In the genomic region with DNA sequence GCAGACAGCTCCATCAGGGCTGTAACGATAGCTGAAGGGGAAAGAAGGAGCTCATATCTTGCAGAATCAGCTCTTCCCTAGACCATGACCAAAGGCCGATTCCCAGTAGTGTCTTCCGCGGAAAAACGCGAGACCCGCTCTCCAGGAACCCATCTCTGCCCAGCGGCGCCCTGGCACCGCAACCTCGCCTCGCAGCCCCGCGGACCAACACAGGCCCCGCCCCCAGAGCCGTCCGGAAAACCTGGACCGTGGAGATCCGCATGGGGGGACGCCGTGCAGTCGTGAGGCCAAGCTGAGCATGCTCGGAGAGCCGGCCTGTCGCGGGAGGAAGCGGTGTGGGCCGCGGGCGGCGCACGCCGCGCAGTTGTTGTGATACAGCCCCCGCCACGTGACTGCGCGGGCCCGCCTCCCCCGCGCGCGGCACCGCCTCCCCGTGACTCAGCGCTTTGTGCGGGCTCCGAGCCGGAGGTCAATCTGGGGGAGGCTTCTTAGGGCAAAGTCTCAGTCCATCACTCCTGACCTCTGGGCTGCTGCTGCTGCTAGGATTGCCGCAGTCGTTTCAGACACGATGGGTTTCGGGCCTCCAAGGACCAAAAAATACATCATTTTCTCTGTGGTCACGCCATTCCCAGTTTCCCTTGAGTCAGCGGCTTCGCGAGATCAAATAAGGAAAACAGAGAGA, we compare ENCODE assay signal across 1 cellular context.
TF ChIP-seq lines count a peak whose summit lies in the region.

No MANE protein-coding gene starts in this region.

TF ChIP-seq in HepG2, 621 proteins besides CTCF, POLR2A, EP300 and RAD21 (continued from another document and continues in another):
- TF ChIP-seq CREM (IDR thresholded peaks at IDR 0.05) (no peak; the same call in 1 of the 2 replicates), CREM (CRISPR knock-in tag; IDR thresholded peaks at IDR 0.05) (no peak), GFI1 (CRISPR knock-in tag; IDR thresholded peaks at IDR 0.05; ENCODE audit: borderline replicate concordance) (peak; percentile 94), ZSCAN31 (CRISPR knock-in tag; IDR thresholded peaks at IDR 0.05; ENCODE audit: low read depth) (peak; percentile 98), REL (CRISPR knock-in tag; conservative IDR thresholded peaks at IDR 0.05) (peak; percentile 89), CHD2 (IDR thresholded peaks at IDR 0.05; ENCODE audit: low read depth, low read length) (peak; percentile 85), ZNF224 (CRISPR knock-in tag; IDR thresholded peaks at IDR 0.05) (peak; percentile 76; the same call in 1 of the 2 replicates), ZNF17 (CRISPR knock-in tag; IDR thresholded peaks at IDR 0.05) (peak; percentile 74; the same call in 1 of the 2 replicates), ZFP36L1 (CRISPR knock-in tag; IDR thresholded peaks at IDR 0.05) (peak; percentile 82), ZNF572 (CRISPR knock-in tag; IDR thresholded peaks at IDR 0.05) (peak; percentile 90; the same call in 1 of the 2 replicates), ZMYM2 (CRISPR knock-in tag; IDR thresholded peaks at IDR 0.05) (peak; percentile 99), KLF16 (CRISPR knock-in tag; IDR thresholded peaks at IDR 0.05) (peak in 1 of 2 experiments; percentile 100; a peak in 2 of 4 replicates), NFE2L1 (CRISPR knock-in tag; IDR thresholded peaks at IDR 0.05; ENCODE audit: borderline replicate concordance) (peak; percentile 99), DMAP1 (CRISPR knock-in tag; IDR thresholded peaks at IDR 0.05) (peak; percentile 96), ZNF672 (CRISPR knock-in tag; IDR thresholded peaks at IDR 0.05) (0 out of 2 replicates have a peak, but pooled peaks have one; percentile 82), ZNF549 (CRISPR knock-in tag; IDR thresholded peaks at IDR 0.05) (no peak), ZNF720 (CRISPR knock-in tag; IDR thresholded peaks at IDR 0.05) (no peak), ZKSCAN8 (CRISPR knock-in tag; IDR thresholded peaks at IDR 0.05; ENCODE audit: borderline replicate concordance) (peak; percentile 87), KLF11 (CRISPR knock-in tag; IDR thresholded peaks at IDR 0.05) (peak; percentile 67; the same call in 1 of the 2 replicates), SRSF4 (IDR thresholded peaks at IDR 0.05; ENCODE audit: low read depth, low read length, poor library complexity, severe bottlenecking) (no peak), GLMP (CRISPR knock-in tag; IDR thresholded peaks at IDR 0.05; ENCODE audit: borderline replicate concordance) (no peak), ISX (CRISPR knock-in tag; conservative IDR thresholded peaks at IDR 0.05) (no peak), RXRA (CRISPR knock-in tag; IDR thresholded peaks at IDR 0.05) (peak; percentile 98), TCF7L2 (IDR thresholded peaks at IDR 0.05; ENCODE audit: low read depth, low read length) (no peak), ATF1 (CRISPR knock-in tag; IDR thresholded peaks at IDR 0.05) (no peak), ZFAT (CRISPR knock-in tag; conservative IDR thresholded peaks at IDR 0.05) (peak; percentile 83; the same call in 1 of the 2 replicates), ZNF317 (CRISPR knock-in tag; IDR thresholded peaks at IDR 0.05) (0 out of 2 replicates have a peak, but pooled peaks have one; percentile 17), REST (IDR thresholded peaks at IDR 0.05; ENCODE audit: borderline replicate concordance in 1 of 2, low read depth in 1 of 2, low read length in 2 of 2) (peak in 1 of 2 experiments; percentile 41; a peak in 1 of 4 replicates), RBAK (CRISPR knock-in tag; IDR thresholded peaks at IDR 0.05) (no peak), CBX1 (IDR thresholded peaks at IDR 0.05; ENCODE audit: low read depth) (peak; percentile 98), KDM5B (CRISPR knock-in tag; IDR thresholded peaks at IDR 0.05; ENCODE audit: borderline replicate concordance) (peak; percentile 93), ZNF446 (CRISPR knock-in tag; IDR thresholded peaks at IDR 0.05) (no peak; the same call in 1 of the 2 replicates), ZNF75D (CRISPR knock-in tag; IDR thresholded peaks at IDR 0.05; ENCODE audit: borderline replicate concordance) (no peak), HNF4A (CRISPR knock-in tag; IDR thresholded peaks at IDR 0.05) (peak; percentile 97), ZNF10 (CRISPR knock-in tag; IDR thresholded peaks at IDR 0.05; ENCODE audit: borderline replicate concordance, low read depth) (no peak), NAIF1 (CRISPR knock-in tag; IDR thresholded peaks at IDR 0.05; ENCODE audit: borderline replicate concordance) (peak; percentile 91), NR2F1 (CRISPR knock-in tag; IDR thresholded peaks at IDR 0.05) (peak; percentile 93 to 96), NCOA1 (CRISPR knock-in tag; IDR thresholded peaks at IDR 0.05) (no peak), ATAD3A (CRISPR knock-in tag; IDR thresholded peaks at IDR 0.05) (0 out of 2 replicates have a peak, but pooled peaks have one; percentile 34), POGK (CRISPR knock-in tag; conservative IDR thresholded peaks at IDR 0.05) (peak; percentile 99), ZNF333 (CRISPR knock-in tag; IDR thresholded peaks at IDR 0.05; ENCODE audit: borderline replicate concordance) (no peak), CREB1 (IDR thresholded peaks at IDR 0.05) (peak; percentile 79), CREB1 (CRISPR knock-in tag; IDR thresholded peaks at IDR 0.05) (peak; percentile 78), ZSCAN9 (CRISPR knock-in tag; IDR thresholded peaks at IDR 0.05; ENCODE audit: borderline replicate concordance) (peak; percentile 89; the same call in 1 of the 2 replicates), SNAI1 (CRISPR knock-in tag; IDR thresholded peaks at IDR 0.05; ENCODE audit: borderline replicate concordance) (no peak), HNRNPLL (IDR thresholded peaks at IDR 0.05; ENCODE audit: low read depth, low read length, poor library complexity, severe bottlenecking) (peak; percentile 96), SRSF1 (optimal IDR thresholded peaks at IDR 0.05; ENCODE audit: low read depth, low read length) (no peak), STAT5B (CRISPR knock-in tag; IDR thresholded peaks at IDR 0.05) (0 out of 2 replicates have a peak, but pooled peaks have one; percentile 27), ZNF781 (CRISPR knock-in tag; IDR thresholded peaks at IDR 0.05; ENCODE audit: borderline replicate concordance, not compliant biosample characterization) (peak; percentile 27), ZZZ3 (CRISPR knock-in tag; IDR thresholded peaks at IDR 0.05; ENCODE audit: borderline replicate concordance) (peak; percentile 97), SMARCC2 (IDR thresholded peaks at IDR 0.05) (0 out of 2 replicates have a peak, but pooled peaks have one; percentile 30)
- TF ChIP-seq, protein P1, sequence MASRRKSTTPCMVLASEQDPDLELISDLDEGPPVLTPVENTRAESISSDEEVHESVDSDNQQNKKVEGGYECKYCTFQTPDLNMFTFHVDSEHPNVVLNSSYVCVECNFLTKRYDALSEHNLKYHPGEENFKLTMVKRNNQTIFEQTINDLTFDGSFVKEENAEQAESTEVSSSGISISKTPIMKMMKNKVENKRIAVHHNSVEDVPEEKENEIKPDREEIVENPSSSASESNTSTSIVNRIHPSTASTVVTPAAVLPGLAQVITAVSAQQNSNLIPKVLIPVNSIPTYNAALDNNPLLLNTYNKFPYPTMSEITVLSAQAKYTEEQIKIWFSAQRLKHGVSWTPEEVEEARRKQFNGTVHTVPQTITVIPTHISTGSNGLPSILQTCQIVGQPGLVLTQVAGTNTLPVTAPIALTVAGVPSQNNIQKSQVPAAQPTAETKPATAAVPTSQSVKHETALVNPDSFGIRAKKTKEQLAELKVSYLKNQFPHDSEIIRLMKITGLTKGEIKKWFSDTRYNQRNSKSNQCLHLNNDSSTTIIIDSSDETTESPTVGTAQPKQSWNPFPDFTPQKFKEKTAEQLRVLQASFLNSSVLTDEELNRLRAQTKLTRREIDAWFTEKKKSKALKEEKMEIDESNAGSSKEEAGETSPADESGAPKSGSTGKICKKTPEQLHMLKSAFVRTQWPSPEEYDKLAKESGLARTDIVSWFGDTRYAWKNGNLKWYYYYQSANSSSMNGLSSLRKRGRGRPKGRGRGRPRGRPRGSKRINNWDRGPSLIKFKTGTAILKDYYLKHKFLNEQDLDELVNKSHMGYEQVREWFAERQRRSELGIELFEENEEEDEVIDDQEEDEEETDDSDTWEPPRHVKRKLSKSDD (CRISPR knock-in tag; IDR thresholded peaks at IDR 0.05; ENCODE audit: low read depth), result no peak
- TF ChIP-seq, protein P2, sequence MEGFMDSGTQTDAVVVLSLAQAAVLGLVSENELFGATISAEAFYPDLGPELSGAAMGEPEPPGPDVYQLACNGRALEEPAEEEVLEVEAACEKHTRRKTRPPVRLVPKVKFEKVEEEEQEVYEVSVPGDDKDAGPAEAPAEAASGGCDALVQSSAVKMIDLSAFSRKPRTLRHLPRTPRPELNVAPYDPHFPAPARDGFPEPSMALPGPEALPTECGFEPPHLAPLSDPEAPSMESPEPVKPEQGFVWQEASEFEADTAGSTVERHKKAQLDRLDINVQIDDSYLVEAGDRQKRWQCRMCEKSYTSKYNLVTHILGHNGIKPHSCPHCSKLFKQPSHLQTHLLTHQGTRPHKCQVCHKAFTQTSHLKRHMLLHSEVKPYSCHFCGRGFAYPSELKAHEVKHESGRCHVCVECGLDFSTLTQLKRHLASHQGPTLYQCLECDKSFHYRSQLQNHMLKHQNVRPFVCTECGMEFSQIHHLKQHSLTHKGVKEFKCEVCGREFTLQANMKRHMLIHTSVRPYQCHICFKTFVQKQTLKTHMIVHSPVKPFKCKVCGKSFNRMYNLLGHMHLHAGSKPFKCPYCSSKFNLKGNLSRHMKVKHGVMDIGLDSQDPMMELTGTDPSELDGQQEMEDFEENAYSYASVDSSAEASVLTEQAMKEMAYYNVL (CRISPR knock-in tag; IDR thresholded peaks at IDR 0.05; ENCODE audit: borderline replicate concordance), result peak; percentile 85; the same call in 1 of the 2 replicates
- TF ChIP-seq, protein P3, sequence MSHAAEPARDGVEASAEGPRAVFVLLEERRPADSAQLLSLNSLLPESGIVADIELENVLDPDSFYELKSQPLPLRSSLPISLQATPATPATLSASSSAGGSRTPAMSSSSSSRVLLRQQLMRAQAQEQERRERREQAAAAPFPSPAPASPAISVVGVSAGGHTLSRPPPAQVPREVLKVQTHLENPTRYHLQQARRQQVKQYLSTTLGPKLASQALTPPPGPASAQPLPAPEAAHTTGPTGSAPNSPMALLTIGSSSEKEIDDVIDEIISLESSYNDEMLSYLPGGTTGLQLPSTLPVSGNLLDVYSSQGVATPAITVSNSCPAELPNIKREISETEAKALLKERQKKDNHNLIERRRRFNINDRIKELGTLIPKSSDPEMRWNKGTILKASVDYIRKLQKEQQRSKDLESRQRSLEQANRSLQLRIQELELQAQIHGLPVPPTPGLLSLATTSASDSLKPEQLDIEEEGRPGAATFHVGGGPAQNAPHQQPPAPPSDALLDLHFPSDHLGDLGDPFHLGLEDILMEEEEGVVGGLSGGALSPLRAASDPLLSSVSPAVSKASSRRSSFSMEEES (CRISPR knock-in tag; IDR thresholded peaks at IDR 0.05), result peak; percentile 97
- TF ChIP-seq, protein P4, sequence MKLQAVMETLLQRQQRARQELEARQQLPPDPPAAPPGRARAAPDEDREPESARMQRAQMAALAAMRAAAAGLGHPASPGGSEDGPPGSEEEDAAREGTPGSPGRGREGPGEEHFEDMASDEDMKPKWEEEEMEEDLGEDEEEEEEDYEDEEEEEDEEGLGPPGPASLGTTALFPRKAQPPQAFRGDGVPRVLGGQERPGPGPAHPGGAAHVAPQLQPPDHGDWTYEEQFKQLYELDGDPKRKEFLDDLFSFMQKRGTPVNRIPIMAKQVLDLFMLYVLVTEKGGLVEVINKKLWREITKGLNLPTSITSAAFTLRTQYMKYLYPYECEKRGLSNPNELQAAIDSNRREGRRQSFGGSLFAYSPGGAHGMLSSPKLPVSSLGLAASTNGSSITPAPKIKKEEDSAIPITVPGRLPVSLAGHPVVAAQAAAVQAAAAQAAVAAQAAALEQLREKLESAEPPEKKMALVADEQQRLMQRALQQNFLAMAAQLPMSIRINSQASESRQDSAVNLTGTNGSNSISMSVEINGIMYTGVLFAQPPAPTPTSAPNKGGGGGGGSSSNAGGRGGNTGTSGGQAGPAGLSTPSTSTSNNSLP (IDR thresholded peaks at IDR 0.05; ENCODE audit: low read depth, low read length), result peak; percentile 78
